Comparison of ENCODE assay signal across 8 cellular contexts in genomic region chr17:18780991-18781718, GRCh38. TPM values are rescaled to one million over a fixed set of nuclear protein-coding genes. Genes with fewer than 3 reads are reported as not detected.
DNase-seq lines count a peak whose midpoint lies in the region; ATAC-seq and TF ChIP-seq lines count a peak whose summit lies in the region.
"Not testable (repeated sequence)": the region's sequence is repeated elsewhere in the genome, so short reads cannot be mapped to it uniquely, and the experiment has no call there.

TSS of gene TVP23B (plus strand) at chr17:18781183. CDS start at chr17:18781294, 111 bp downstream.

- peak; percentile 90 for ATAC-seq in HG03457 (IDR thresholded peaks at IDR 0.05; ENCODE audit: unreplicated experiment)
- peak; percentile 99 for ATAC-seq in activated CD4-positive, alpha-beta T cell treated with anti-CD3 and anti-CD28 coated beads for 36 hours

- not testable (repeated sequence) for H3K27me3 Mint-ChIP-seq in activated CD4-positive, alpha-beta T cell treated with anti-CD3 and anti-CD28 coated beads for 36 hours

- intact Hi-C loops in activated CD4-positive, alpha-beta T cell treated with anti-CD3 and anti-CD28 coated beads for 36 hours (cut with DNase I, micrococcal nuclease), result loop anchor here in 1 of 2 experiments (1.0 to 10.0 kb wide), 4 partner anchors 76 to 599 kb away; partner anchors contain the start of gene ALKBH5

- H3K4me3 ChIP-seq in BJ (ENCODE audit: low read depth, low read length) (peak within 1 kb of the TSS; percentile 55), choroid plexus epithelial cell (ENCODE audit: low read depth, low read length) (peak within 1 kb of the TSS; percentile 68)

- H3K27me3 ChIP-seq in BJ (ENCODE audit: control insufficient read depth, insufficient read depth, low read length), result not testable (repeated sequence)

- H3K9me3 Mint-ChIP-seq in activated CD4-positive, alpha-beta T cell treated with anti-CD3 and anti-CD28 coated beads for 36 hours (ENCODE audit: low read depth), result not testable (repeated sequence)

- peak; percentile 47 for DNase-seq in BJ (ENCODE audit: low read depth)
- peak; percentile 27 for DNase-seq in GM19240 (ENCODE audit: insufficient read length, low spot score)
- DNase-seq in NCI-H524 (lab: John Stamatoyannopoulos, UW), result peak; percentile 84 to 90
- DNase-seq in activated CD4-positive, alpha-beta T cell treated with anti-CD3 and anti-CD28 coated beads for 36 hours, result peak; percentile 99
- peak; percentile 94 for DNase-seq in choroid plexus epithelial cell (ENCODE audit: low read depth)
- DNase-seq in kidney tubule cell (ENCODE audit: low spot score), result peak; percentile 97
- DNase-seq in stimulated activated CD4-positive, alpha-beta T cell treated with anti-CD3 and anti-CD28 coated beads, Interleukin-1b, Interleukin-23, amount 100 ng/mL, for 1 hour (ENCODE audit: low read depth in 2 of 2), result peak; percentile 90 to 95

- H3K4me3 Mint-ChIP-seq in activated CD4-positive, alpha-beta T cell treated with anti-CD3 and anti-CD28 coated beads for 36 hours, result peak within 1 kb of the TSS; percentile 75

- H3K27ac Mint-ChIP-seq in activated CD4-positive, alpha-beta T cell treated with anti-CD3 and anti-CD28 coated beads for 36 hours, result peak within 1 kb of the TSS; percentile 88

- POLR2A ChIA-PET in BJ (lab: Charles Lee); activated CD4-positive, alpha-beta T cell treated with anti-CD3 and anti-CD28 coated beads for 36 hours (lab: Charles Lee): not testable (repeated sequence)

- H3K4me1 Mint-ChIP-seq in activated CD4-positive, alpha-beta T cell treated with anti-CD3 and anti-CD28 coated beads for 36 hours, result peaks cover 22% of the 10 kb centered on the region

- peaks cover 10% of the 10 kb centered on the region for H3K36me3 Mint-ChIP-seq in activated CD4-positive, alpha-beta T cell treated with anti-CD3 and anti-CD28 coated beads for 36 hours (ENCODE audit: low read depth)

- not testable (repeated sequence) for TF ChIP-seq CTCF in BJ (IDR thresholded peaks at IDR 0.05; ENCODE audit: insufficient read depth, low read depth, low read length); choroid plexus epithelial cell (conservative IDR thresholded peaks at IDR 0.05; ENCODE audit: low read depth, low read length)

- not testable (repeated sequence) for H3K36me3 ChIP-seq in BJ (ENCODE audit: control insufficient read depth, insufficient read depth, low read length)

- CTCF ChIA-PET in BJ (lab: Yijun Ruan, JAX); activated CD4-positive, alpha-beta T cell treated with anti-CD3 and anti-CD28 coated beads for 36 hours (lab: Charles Lee): not testable (repeated sequence)

RNA-seq across cellular contexts. Expression of gene TVP23B, which starts in this region (rescaled TPM):
- polyA plus RNA-seq in BJ (2011; rRNA removed), result 19.1 and 54.6 TPM in 2 replicates
- polyA minus RNA-seq in BJ (2011; rRNA and poly(A)+ RNA removed), result 23.8 and 24.0 TPM in 2 replicates
- total RNA-seq in activated CD4-positive, alpha-beta T cell treated with anti-CD3 and anti-CD28 coated beads for 36 hours, result 10 to 100 TPM; 14.6 to 22.4 TPM

Comparison
In these comparisons a context has a peak if more than half of its experiments do, and no peak if none do; other contexts are left out.
1. Peak in every context shown above with its lines: DNase-seq, ATAC-seq and H3K4me3 ChIP-seq.
2. DNase-seq: peak in every context shown above with its lines; median percentile 99 in activated CD4-positive, alpha-beta T cell treated with anti-CD3 and anti-CD28 coated beads for 36 hours; 97 in kidney tubule cell; 94 in choroid plexus epithelial cell; 92 in stimulated activated CD4-positive, alpha-beta T cell treated with anti-CD3 and anti-CD28 coated beads, Interleukin-1b, Interleukin-23, amount 100 ng/mL, for 1 hour; 87 in NCI-H524; 47 in BJ; 27 in GM19240.